In genomic region chr2:109980754-109981153, GRCh38 we compare ENCODE assay signal across 7 cellular contexts.
A peak's percentile ranks its signal among the peaks of the same experiment; 100 is the strongest.
DNase-seq lines count a peak whose midpoint lies in the region; ATAC-seq, FAIRE-seq and TF ChIP-seq lines count a peak whose summit lies in the region.
"Not testable (repeated sequence)": the region's sequence is repeated elsewhere in the genome, so short reads cannot be mapped to it uniquely, and the experiment has no call there.

No MANE protein-coding gene starts in this region.

- not testable (repeated sequence) for TF ChIP-seq RAD21 in HCT116 (IDR thresholded peaks at IDR 0.05; ENCODE audit: low read depth); HepG2 (CRISPR knock-in tag; IDR thresholded peaks at IDR 0.05)

- RAD21 ChIA-PET in HCT116 (lab: Charles Lee; ENCODE audit: low non-redundant PET in 1 of 2, low total read pairs in 2 of 2, uncharacterized antibody in 2 of 2, unreplicated experiment in 2 of 2), result not testable (repeated sequence)

- H3K27me3 Mint-ChIP-seq in CD8-positive, alpha-beta T cell (ENCODE audit: low read depth); T-helper 17 cell; astrocyte (ENCODE audit: low read depth, unreplicated experiment): not testable (repeated sequence)

- not testable (repeated sequence) for BruUV-seq in HCT116 (replicated peaks; lab: Mats Ljungman, UMichigan); HepG2 (replicated peaks; lab: Mats Ljungman, UMichigan)

- peak; percentile 95 for FAIRE-seq in astrocyte (lab: Jason Lieb, UNC)
- FAIRE-seq in HepG2 (lab: Jason Lieb, UNC), result peak; percentile 96
- not testable (repeated sequence) for FAIRE-seq in pancreas (lab: Jason Lieb, UNC)

- not testable (repeated sequence) for H3K4me2 ChIP-seq in HCT116 (ENCODE audit: low read length); astrocyte (ENCODE audit: low read length); HepG2 (ENCODE audit: low read depth, low read length)

- TF ChIP-seq EP300 in HepG2 (IDR thresholded peaks at IDR 0.05; ENCODE audit: low read depth in 2 of 2, low read length in 2 of 2); HepG2 (CRISPR knock-in tag; IDR thresholded peaks at IDR 0.05; ENCODE audit: borderline replicate concordance): not testable (repeated sequence)

- TF ChIP-seq CTCF in CD8-positive, alpha-beta T cell (IDR thresholded peaks at IDR 0.05); HCT116 (IDR thresholded peaks at IDR 0.05 in 2 of 3, conservative IDR thresholded peaks at IDR 0.05 in 1 of 3; ENCODE audit: borderline replicate concordance in 1 of 3, insufficient read depth in 1 of 3, low read depth in 2 of 3, low read length in 2 of 3); astrocyte (IDR thresholded peaks at IDR 0.05; ENCODE audit: insufficient read depth, low read depth, low read length); HepG2 (CRISPR knock-in tag; IDR thresholded peaks at IDR 0.05); pancreas (IDR thresholded peaks at IDR 0.05): not testable (repeated sequence)

- CTCF ChIA-PET in CD8-positive, alpha-beta T cell (lab: Charles Lee); HCT116 (lab: Charles Lee); HepG2 (lab: Yijun Ruan, JAX; ENCODE audit: low intra/inter-chr PET ratio, low total read pairs): not testable (repeated sequence)

- H3K36me3 ChIP-seq in CD8-positive, alpha-beta T cell (ENCODE audit: insufficient read depth, low read length); HCT116 (ENCODE audit: control insufficient read depth in 1 of 2, insufficient read depth in 2 of 2, low read length in 2 of 2); astrocyte (ENCODE audit: insufficient read depth, low read length); HepG2 (replicated peaks in 1 of 2; ENCODE audit: control insufficient read depth in 1 of 2, insufficient read depth in 2 of 2, low read length in 2 of 2); pancreas: not testable (repeated sequence)

- H3K9me3 ChIP-seq in CD8-positive, alpha-beta T cell (ENCODE audit: low read length); HCT116 (ENCODE audit: control insufficient read depth in 1 of 2, insufficient read depth in 1 of 2, low read depth in 1 of 2, low read length in 2 of 2); T-helper 17 cell (ENCODE audit: control insufficient read depth, low read length, poor library complexity, severe bottlenecking); astrocyte (ENCODE audit: insufficient read depth, low read depth, low read length); HepG2 (ENCODE audit: low read length); pancreas: not testable (repeated sequence)

- in situ Hi-C loops in HepG2 (cut with HindIII; ENCODE audit: extremely low pct_ligation_motif_present, low pct_unique_long_range_greater_than_20kb), result not testable (repeated sequence)

- not testable (repeated sequence) for H3K9ac ChIP-seq in HCT116 (ENCODE audit: low read length); astrocyte (ENCODE audit: low read length); HepG2 (ENCODE audit: insufficient read depth, low read depth, low read length)

- H3K27me3 ChIP-seq in CD8-positive, alpha-beta T cell (ENCODE audit: insufficient read depth, low read length); HCT116 (ENCODE audit: insufficient read depth, low read length); astrocyte (ENCODE audit: insufficient read depth, low read length); HepG2 (ENCODE audit: control insufficient read depth in 1 of 2, insufficient read depth in 2 of 2, low read length in 2 of 2); pancreas: not testable (repeated sequence)

- DNase-seq in CD8-positive, alpha-beta T cell; HCT116 (ENCODE audit: low read depth, low spot score); T-helper 17 cell; astrocyte (ENCODE audit: low read depth); Right ventricle myocardium superior; HepG2 (ENCODE audit: low spot score); pancreas: not testable (repeated sequence)

- ATAC-seq in CD8-positive, alpha-beta T cell, result peak; percentile 73
- ATAC-seq in HCT116 (peak; percentile 67), T-helper 17 cell (peak; percentile 72), Right ventricle myocardium superior (ENCODE audit: poor library complexity) (peak; percentile 68), HepG2 (peak; percentile 53), pancreas (peak; percentile 41 to 77 (median 74))

- not testable (repeated sequence) for H3K9me3 Mint-ChIP-seq in CD8-positive, alpha-beta T cell; astrocyte (ENCODE audit: unreplicated experiment)

- not testable (repeated sequence) for TF ChIP-seq POLR2A in HCT116 (IDR thresholded peaks at IDR 0.05; ENCODE audit: borderline replicate concordance, extremely low read depth, insufficient read depth, insufficient read length); HepG2 (IDR thresholded peaks at IDR 0.05; ENCODE audit: insufficient read depth in 1 of 2, low read depth in 2 of 2, low read length in 2 of 2)

- intact Hi-C loops in CD8-positive, alpha-beta T cell (cut with DNase I, micrococcal nuclease); HCT116 (cut with micrococcal nuclease); Right ventricle myocardium superior (cut with DNase I); HepG2 (cut with micrococcal nuclease; ENCODE audit: unreplicated experiment); pancreas (cut with DNase I): not testable (repeated sequence)

- H3K27ac Mint-ChIP-seq in CD8-positive, alpha-beta T cell; T-helper 17 cell; astrocyte (ENCODE audit: unreplicated experiment): not testable (repeated sequence)

- H3K9me2 ChIP-seq in HCT116 (ENCODE audit: insufficient read depth), result not testable (repeated sequence)

- not testable (repeated sequence) for H3K4me3 Mint-ChIP-seq in CD8-positive, alpha-beta T cell; T-helper 17 cell; astrocyte (ENCODE audit: unreplicated experiment)

- not testable (repeated sequence) for H4K20me1 ChIP-seq in HCT116 (ENCODE audit: insufficient read depth); astrocyte (ENCODE audit: insufficient read depth, low read length); HepG2 (ENCODE audit: insufficient read depth, low read length)

- not testable (repeated sequence) for H3K27ac ChIP-seq in CD8-positive, alpha-beta T cell (ENCODE audit: low read depth, low read length); HCT116 (ENCODE audit: low read depth, low read length); astrocyte (ENCODE audit: low read depth, low read length); HepG2 (ENCODE audit: extremely low read length, insufficient read depth, low read length); pancreas

- H3K4me1 Mint-ChIP-seq in CD8-positive, alpha-beta T cell (ENCODE audit: low read depth); T-helper 17 cell; astrocyte (ENCODE audit: low read depth, unreplicated experiment): not testable (repeated sequence)

- H3K4me1 ChIP-seq in CD8-positive, alpha-beta T cell (ENCODE audit: insufficient read depth, low read length); HCT116 (ENCODE audit: control insufficient read depth in 1 of 2, insufficient read depth in 2 of 2, low read length in 2 of 2); astrocyte (ENCODE audit: insufficient read depth, low read length); HepG2 (ENCODE audit: insufficient read depth, low read length); pancreas: not testable (repeated sequence)

- POLR2A ChIA-PET in CD8-positive, alpha-beta T cell (lab: Charles Lee); HCT116 (lab: Charles Lee); HepG2 (lab: Yijun Ruan, JAX): not testable (repeated sequence)

- not testable (repeated sequence) for H3K79me2 ChIP-seq in HCT116 (ENCODE audit: insufficient read depth, low read length); astrocyte (ENCODE audit: insufficient read depth, low read length); HepG2 (ENCODE audit: insufficient read depth, low read length)

- H3K4me3 ChIP-seq in CD8-positive, alpha-beta T cell (ENCODE audit: low read depth, low read length); HCT116 (replicated peaks in 1 of 2; ENCODE audit: low read depth in 1 of 2, low read length in 2 of 2); astrocyte (ENCODE audit: insufficient read depth, low read depth, low read length); HepG2 (replicated peaks in 1 of 3; ENCODE audit: insufficient read depth in 1 of 3, low read depth in 2 of 3, low read length in 3 of 3); pancreas: not testable (repeated sequence)

- WGBS in HepG2 (ENCODE audit: low lambda C conversion rate), result 0% methylated on average over 1 of the region's 4 CpGs
- 0% methylated on average over 2 of the region's 4 CpGs; no CpG with 5 or more reads in 1 of the 2 donors for WGBS in pancreas, 2 donors

- H2AFZ ChIP-seq in HCT116 (ENCODE audit: low read depth, low read length, poor library complexity, severe bottlenecking); astrocyte (ENCODE audit: low read depth, low read length); HepG2 (ENCODE audit: low read length): not testable (repeated sequence)

- H3K36me3 Mint-ChIP-seq in CD8-positive, alpha-beta T cell; T-helper 17 cell (ENCODE audit: low read depth); astrocyte (ENCODE audit: low read depth, unreplicated experiment): not testable (repeated sequence)
